ENCODE assay signal across 8 cellular contexts in the genomic region with DNA sequence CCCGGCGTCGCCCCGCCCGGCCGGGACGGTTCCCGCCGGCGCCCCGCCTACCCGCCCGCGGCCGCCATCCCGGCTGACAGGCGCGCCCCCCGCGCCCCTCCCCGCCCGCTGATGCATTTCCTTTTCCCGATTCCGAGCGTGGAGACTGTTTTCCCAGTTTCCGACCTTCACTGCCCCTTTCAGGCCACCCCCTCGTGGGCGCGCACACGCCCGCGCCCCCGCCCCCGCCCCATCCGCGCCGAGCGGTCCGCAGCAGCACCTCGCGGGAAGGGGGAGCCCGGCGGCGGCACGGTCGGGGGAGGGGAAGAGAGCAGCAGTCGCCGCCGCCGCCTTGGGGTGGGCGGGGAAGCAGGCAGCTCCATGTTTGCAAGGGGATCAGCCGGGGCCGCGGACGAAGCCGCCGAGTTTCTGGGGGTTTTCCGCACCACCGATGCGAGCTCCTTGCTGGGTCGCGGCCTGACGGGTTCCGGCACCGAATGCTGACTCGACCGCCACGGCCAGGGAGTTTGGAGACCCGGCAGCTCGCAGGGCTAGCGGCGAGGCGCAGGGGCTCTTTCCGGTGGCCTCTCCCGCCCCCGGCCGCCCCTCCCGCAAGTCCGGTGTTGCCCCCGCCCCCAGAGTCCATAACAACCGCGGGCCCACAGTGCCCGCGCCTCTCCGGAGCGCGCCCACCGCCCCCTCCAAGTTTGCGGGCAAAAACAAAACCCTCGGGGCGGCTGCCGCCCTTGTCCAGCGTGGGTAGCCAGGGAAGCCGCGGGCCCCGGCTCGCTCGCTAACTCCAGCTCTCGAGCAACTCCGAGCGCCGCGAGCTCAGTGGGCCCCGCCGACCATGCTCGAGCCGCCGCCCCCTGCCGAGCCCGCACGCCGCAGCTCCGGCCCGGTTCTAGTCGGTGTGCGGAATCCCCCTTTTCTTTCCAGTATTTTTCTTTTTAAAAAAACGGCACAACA. TPM values are rescaled to one million over a fixed set of nuclear protein-coding genes. Genes with fewer than 3 reads are reported as not detected.
DNase-seq lines count a peak whose midpoint lies in the region; ATAC-seq lines count a peak whose summit lies in the region.

No MANE protein-coding gene starts in this region.

- CTCF ChIA-PET in CD8-positive, alpha-beta memory T cell (lab: Charles Lee): interaction anchor here (0.8 to 6.0 kb wide), 12 partner anchors 9 to 193 kb away, joined by 3 to 52 read pairs (median 5); partner anchors contain the start of genes IMP3, MAN2C1, PTPN9 and SNUPN

- no peaks in the 10 kb centered on the region for H3K36me3 ChIP-seq in CD8-positive, alpha-beta memory T cell (ENCODE audit: insufficient read depth, low read length)
- H3K36me3 ChIP-seq in KOPT-K1 (ENCODE audit: insufficient read depth, low read length): no peaks in the 10 kb centered on the region

- peak overlapping the region; percentile 95 for H3K4me3 ChIP-seq in CD8-positive, alpha-beta memory T cell (ENCODE audit: low read length)

- peaks cover 30 to 35% (median 34%) of the 10 kb centered on the region in 3 donors for H3K4me1 Mint-ChIP-seq in CD8-positive, alpha-beta memory T cell

- H3K27ac Mint-ChIP-seq in CD8-positive, alpha-beta memory T cell: peak overlapping the region; percentile 89 to 98 (median 96)

- peaks cover 0 to 27% (median 0%) of the 10 kb centered on the region in 3 donors for H3K36me3 Mint-ChIP-seq in CD8-positive, alpha-beta memory T cell

- no peaks in the 10 kb centered on the region for H3K9me3 Mint-ChIP-seq in CD8-positive, alpha-beta memory T cell

- peaks cover 27% of the 10 kb centered on the region for H3K4me1 ChIP-seq in CD8-positive, alpha-beta memory T cell (ENCODE audit: insufficient read depth, low read length)

- peaks cover 0 to 1% of the 10 kb centered on the region in 2 donors for H3K27me3 Mint-ChIP-seq in CD8-positive, alpha-beta memory T cell

- POLR2A ChIA-PET in CD8-positive, alpha-beta memory T cell (lab: Charles Lee): interaction anchor here (0.5 to 7.3 kb wide), 16 partner anchors 9 to 841 kb away, joined by 3 to 130 read pairs (median 6); partner anchors contain the start of genes IMP3, MAN2C1, PTPN9 and SNUPN

- ATAC-seq in HG02973 (IDR thresholded peaks at IDR 0.05; ENCODE audit: unreplicated experiment) (no peak), HG02623 (IDR thresholded peaks at IDR 0.05; ENCODE audit: unreplicated experiment) (no peak)

- H3K9me3 ChIP-seq in CD8-positive, alpha-beta memory T cell (ENCODE audit: low read length): no peaks in the 10 kb centered on the region
- H3K9me3 ChIP-seq in KOPT-K1 (ENCODE audit: insufficient read depth, low read length, poor library complexity, severe bottlenecking): no peaks in the 10 kb centered on the region

- H3K27ac ChIP-seq in CD8-positive, alpha-beta memory T cell (ENCODE audit: low read depth, low read length): peak overlapping the region; percentile 89
- peak overlapping the region; percentile 97 for H3K27ac ChIP-seq in KOPT-K1 (ENCODE audit: low read depth, low read length, poor library complexity, severe bottlenecking)

- H3K4me3 Mint-ChIP-seq in CD8-positive, alpha-beta memory T cell: peak overlapping the region; percentile 92 to 97 (median 93)

- no peaks in the 10 kb centered on the region for H3K27me3 ChIP-seq in CD8-positive, alpha-beta memory T cell (ENCODE audit: insufficient read depth, low read length, poor library complexity, severe bottlenecking)

- DNase-seq in CD8-positive, alpha-beta memory T cell: peak; percentile 78 to 91 (median 85)
- DNase-seq in T1000 (lab: John Stamatoyannopoulos, UW): peak; percentile 51
- peak; percentile 52 for DNase-seq in astrocyte of the hippocampus (ENCODE audit: low read depth, low spot score)
- peak; percentile 43 for DNase-seq in iPS-NIHi7 (ENCODE audit: extremely low spot score)
- DNase-seq in stimulated activated CD4-positive, alpha-beta T cell treated with anti-CD3 and anti-CD28 coated beads, Interleukin-12 subunit alpha, Interleukin-12 subunit beta, amount 100 ng/mL, for 48 hours (ENCODE audit: low read depth in 2 of 3, low spot score in 1 of 3): peak; percentile 54 to 82 (median 69)

RNA-seq across cellular contexts. Expression of gene SIN3A, which starts 3.3 kb away (rescaled TPM):
- 10 to 100 TPM; 82.8 to 89.0 TPM for total RNA-seq in CD8-positive, alpha-beta memory T cell
- polyA plus RNA-seq in CD8-positive, alpha-beta memory T cell: 16.0 TPM
